Comparison of ENCODE assay signal across 1 cellular context in genomic region chr10:23047201-23048050, GRCh38.
TF ChIP-seq lines count a peak whose summit lies in the region.

No MANE protein-coding gene starts in this region.

TF ChIP-seq in K562, 482 proteins besides CTCF, POLR2A, EP300 and RAD21 (continued from another document and continues in another):
- TF ChIP-seq MGA (IDR thresholded peaks at IDR 0.05) (peak; percentile 73), ZNF592 (IDR thresholded peaks at IDR 0.05) (peak; percentile 73), NFATC3 (IDR thresholded peaks at IDR 0.05) (peak; percentile 65; the same call in 1 of the 2 replicates), ZFP36 (IDR thresholded peaks at IDR 0.05; ENCODE audit: low read depth, low read length, partially characterized antibody) (peak; percentile 18), JUN (IDR thresholded peaks at IDR 0.05; ENCODE audit: borderline replicate concordance, low read depth, low read length) (peak; percentile 79), JUN (CRISPR knock-in tag; IDR thresholded peaks at IDR 0.05; ENCODE audit: borderline replicate concordance) (no peak), CEBPB (tag; IDR thresholded peaks at IDR 0.05) (no peak), ZFX (CRISPR knock-in tag; IDR thresholded peaks at IDR 0.05) (peak; percentile 57), FOXO4 (CRISPR knock-in tag; IDR thresholded peaks at IDR 0.05) (no peak), TRIM24 (IDR thresholded peaks at IDR 0.05) (peak; percentile 64 to 68), CREB1 (IDR thresholded peaks at IDR 0.05) (peak; percentile 45; the same call in 1 of the 2 replicates), CREB1 (CRISPR knock-in tag; IDR thresholded peaks at IDR 0.05) (no peak), TAF9B (IDR thresholded peaks at IDR 0.05; ENCODE audit: partially characterized antibody) (peak; percentile 22), KLF13 (tag; IDR thresholded peaks at IDR 0.05; ENCODE audit: borderline replicate concordance, low read depth) (no peak), FOXK1 (CRISPR knock-in tag; IDR thresholded peaks at IDR 0.05; ENCODE audit: borderline replicate concordance) (no peak), BRCA1 (IDR thresholded peaks at IDR 0.05) (no peak), BRCA1 (CRISPR knock-in tag; IDR thresholded peaks at IDR 0.05) (no peak), TCF3 (CRISPR knock-in tag; IDR thresholded peaks at IDR 0.05) (peak; percentile 88), PRMT5 (CRISPR knock-in tag; IDR thresholded peaks at IDR 0.05) (no peak), DEAF1 (CRISPR knock-in tag; IDR thresholded peaks at IDR 0.05) (peak; percentile 18; the same call in 1 of the 2 replicates), NBN (IDR thresholded peaks at IDR 0.05; ENCODE audit: low read depth) (peak; percentile 79), ZNF197 (CRISPR knock-in tag; IDR thresholded peaks at IDR 0.05; ENCODE audit: low read depth) (0 out of 2 replicates have a peak, but pooled peaks have one; percentile 62), BCL6 (CRISPR knock-in tag; IDR thresholded peaks at IDR 0.05) (0 out of 2 replicates have a peak, but pooled peaks have one; percentile 60), ZBTB2 (IDR thresholded peaks at IDR 0.05) (0 out of 2 replicates have a peak, but pooled peaks have one; percentile 26), MLX (CRISPR knock-in tag; conservative IDR thresholded peaks at IDR 0.05) (no peak), CTBP1 (IDR thresholded peaks at IDR 0.05; ENCODE audit: borderline replicate concordance) (peak; percentile 81), MBD2 (IDR thresholded peaks at IDR 0.05; ENCODE audit: borderline replicate concordance, low read depth) (no peak; the same call in none of the 2 replicates), ETS2 (tag; IDR thresholded peaks at IDR 0.05; ENCODE audit: borderline replicate concordance, poor library complexity, severe bottlenecking) (no peak), NR2C1 (IDR thresholded peaks at IDR 0.05) (no peak), NR2C1 (tag; IDR thresholded peaks at IDR 0.05) (peak; percentile 70), CREB3L1 (IDR thresholded peaks at IDR 0.05; ENCODE audit: borderline replicate concordance, low read depth) (peak; percentile 52; the same call in 1 of the 2 replicates)
